In genomic region chr5:154940772-154941620, GRCh38 we compare ENCODE assay signal across 1 cellular context.
TF ChIP-seq lines count a peak whose summit lies in the region.

MRPL22 (plus strand) TSS chr5:154941073; CDS start chr5:154941111, 38 bp downstream.

TF ChIP-seq in HEK293, 187 proteins besides CTCF, POLR2A, EP300 and RAD21 (continued from another document):
- TF ChIP-seq ZNF843 (tag by site-specific recombination; IDR thresholded peaks at IDR 0.05) (no peak), ZNF555 (tag by site-specific recombination; conservative IDR thresholded peaks at IDR 0.05) (no peak), ZNF654 (tag by site-specific recombination; IDR thresholded peaks at IDR 0.05; ENCODE audit: low read depth) (no peak), SP7 (tag by site-specific recombination; IDR thresholded peaks at IDR 0.05) (peak; percentile 41; the same call in 1 of the 2 replicates), ZNF19 (tag by site-specific recombination; IDR thresholded peaks at IDR 0.05; ENCODE audit: low read depth) (no peak), PATZ1 (tag by site-specific recombination; IDR thresholded peaks at IDR 0.05) (peak; percentile 78), ZIC2 (tag by site-specific recombination; IDR thresholded peaks at IDR 0.05) (peak; percentile 43; the same call in 1 of the 2 replicates), PRDM10 (tag by site-specific recombination; IDR thresholded peaks at IDR 0.05) (peak; percentile 97), ZNF335 (tag by site-specific recombination; conservative IDR thresholded peaks at IDR 0.05) (peak; percentile 86), PRDM6 (tag by site-specific recombination; IDR thresholded peaks at IDR 0.05) (no peak), SP2 (tag by site-specific recombination; IDR thresholded peaks at IDR 0.05) (0 out of 2 replicates have a peak, but pooled peaks have one; percentile 15), ZNF266 (tag by site-specific recombination; IDR thresholded peaks at IDR 0.05; ENCODE audit: low read depth) (no peak), ZNF513 (tag by site-specific recombination; IDR thresholded peaks at IDR 0.05) (no peak), ZBTB1 (tag by site-specific recombination; IDR thresholded peaks at IDR 0.05) (no peak), GLIS1 (tag by site-specific recombination; IDR thresholded peaks at IDR 0.05) (peak; percentile 80)
